In the genomic region with DNA sequence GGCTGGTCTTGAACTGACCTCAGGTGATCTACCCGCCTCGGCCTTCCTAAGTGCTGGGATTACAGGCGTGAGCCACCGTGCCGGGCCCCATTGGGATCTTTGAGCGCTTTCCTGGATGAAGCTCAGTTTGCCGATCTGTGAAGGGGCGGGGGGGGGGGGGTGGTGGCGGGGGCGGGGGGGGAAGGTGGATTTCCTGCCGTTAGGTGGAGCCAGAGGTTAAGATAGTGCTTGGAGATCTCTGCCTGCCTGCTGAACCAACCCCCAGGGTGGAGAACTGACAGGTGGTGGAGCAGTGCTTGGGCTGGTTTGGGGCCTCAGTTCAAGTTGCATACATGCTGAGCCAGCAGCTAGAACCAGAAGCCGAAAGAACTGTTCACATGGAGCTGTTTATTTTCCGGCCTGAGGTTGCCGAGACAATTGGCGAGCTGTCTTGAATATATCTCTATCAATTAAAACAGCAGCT, we compare ENCODE assay signal across 8 cellular contexts. TPM values are rescaled to one million over a fixed set of nuclear protein-coding genes. Genes with fewer than 3 reads are reported as not detected.
A peak's percentile ranks its signal among the peaks of the same experiment; 100 is the strongest.
DNase-seq lines count a peak whose midpoint lies in the region; ATAC-seq, FAIRE-seq and TF ChIP-seq lines count a peak whose summit lies in the region.

No MANE protein-coding gene starts in this region.

- H3K9me3 ChIP-seq in GM12878 (replicated peaks; ENCODE audit: control insufficient read depth, insufficient read depth, low read length) (no peaks in the 10 kb centered on the region), iPS-15b (ENCODE audit: control insufficient read depth, insufficient read depth, low read length) (no peaks in the 10 kb centered on the region)

- peak; percentile 30 for TF ChIP-seq CTCF in GM12873 (IDR thresholded peaks at IDR 0.05; ENCODE audit: insufficient read depth, low read depth, low read length, missing control alignments)
- peak in 2 of 3 experiments; percentile 51 to 62; a peak in 4 of 6 replicates for TF ChIP-seq CTCF in GM12878 (IDR thresholded peaks at IDR 0.05 in 2 of 3, conservative IDR thresholded peaks at IDR 0.05 in 1 of 3; ENCODE audit: control insufficient read depth in 2 of 3, extremely low read depth in 1 of 3, insufficient read depth in 1 of 3, low read depth in 3 of 3, low read length in 3 of 3)

- H3K4me2 ChIP-seq in GM12878 (ENCODE audit: control insufficient read depth, insufficient read depth), result peak overlapping the region; percentile 90; the same call in 1 of the 2 replicates

- DNase-seq in NCI-H187 (lab: John Stamatoyannopoulos, UW) (peak; percentile 87 to 95), T-helper 9 cell (peak; percentile 48), GM12878 (ENCODE audit: low read depth, low spot score) (no peak), skeletal muscle cell (ENCODE audit: low read depth) (no peak)

- CTCF ChIA-PET in GM12878 (lab: Yijun Ruan, JAX), result interaction anchor here (0.6 to 19.1 kb wide), 40 partner anchors 9 to 713 kb away, joined by 3 to 836 read pairs (median 5); partner anchors contain the start of genes MDM4, NUAK2 and RBBP5

- 0% methylated on average over 9 of the region's 15 CpGs for WGBS in GM12878 (ENCODE audit: insufficient coverage, insufficient replicate concordance, low lambda C conversion rate, missing lambda C conversion rate)

- H3K27me3 ChIP-seq in GM12878 (replicated peaks in 1 of 2; ENCODE audit: control insufficient read depth in 2 of 2, insufficient read depth in 2 of 2, low read length in 1 of 2), result peaks cover 2 to 15% of the 10 kb centered on the region in 2 experiments; a peak in 3 of 4 replicates
- H3K27me3 ChIP-seq in iPS-15b (ENCODE audit: control insufficient read depth, insufficient read depth, low read length), result peaks cover 3% of the 10 kb centered on the region

- H3K4me1 ChIP-seq in GM12878 (ENCODE audit: control insufficient read depth, insufficient read depth, low read length), result peaks cover 37% of the 10 kb centered on the region
- H3K4me1 ChIP-seq in iPS-15b (ENCODE audit: control insufficient read depth, insufficient read depth, low read length), result peaks cover 18% of the 10 kb centered on the region

- H3K36me3 ChIP-seq in GM12878 (ENCODE audit: control insufficient read depth in 2 of 2, insufficient read depth in 2 of 2, low read length in 1 of 2) (no peaks in the 10 kb centered on the region), iPS-15b (ENCODE audit: control insufficient read depth, insufficient read depth, low read length) (no peaks in the 10 kb centered on the region)

- no peak overlapping the region for H3K9ac ChIP-seq in GM12878 (ENCODE audit: control insufficient read depth, insufficient read depth, low read length)
- H3K9ac ChIP-seq in iPS-15b (ENCODE audit: low read depth, low read length), result no peak overlapping the region

- no peak overlapping the region for H2AFZ ChIP-seq in GM12878 (ENCODE audit: control insufficient read depth, low read depth, low read length)

- no peak overlapping the region for H3K27ac ChIP-seq in GM12878 (ENCODE audit: control insufficient read depth, insufficient read depth)

- peak; percentile 79 for ATAC-seq in GM12878
- ATAC-seq in HG02973 (IDR thresholded peaks at IDR 0.05; ENCODE audit: unreplicated experiment), result no peak
- ATAC-seq in GM21737 (IDR thresholded peaks at IDR 0.05; ENCODE audit: unreplicated experiment), result no peak

- peak; percentile 70 for TF ChIP-seq RAD21 in GM12878 (IDR thresholded peaks at IDR 0.05; ENCODE audit: insufficient read depth, low read depth, low read length)

- FAIRE-seq in GM12878 (lab: Jason Lieb, UNC), result no peak

- intact Hi-C loops in GM12878 (cut with micrococcal nuclease; ENCODE audit: unreplicated experiment), result no loop called here

- in situ Hi-C loops in GM12878 (cut with MboI), result no loop called here

- TF ChIP-seq EP300 in GM12878 (IDR thresholded peaks at IDR 0.05; ENCODE audit: borderline replicate concordance in 1 of 2, control insufficient read depth in 1 of 2, low read depth in 2 of 2, low read length in 2 of 2), result no peak

- no peaks in the 10 kb centered on the region for H4K20me1 ChIP-seq in GM12878 (ENCODE audit: control insufficient read depth, insufficient read depth)

- SMC1A ChIA-PET in GM12878 (lab: Charles Lee; ENCODE audit: uncharacterized antibody, unreplicated experiment), result interaction anchor here (0.8 to 12.1 kb wide), 30 partner anchors 10 to 250 kb away, joined by 3 to 427 read pairs (median 5); no protein-coding TSS in a partner anchor

- POLR2A ChIA-PET in GM12878 (lab: Charles Lee), result interaction anchor here (0.8 to 5.2 kb wide), 8 partner anchors 9 to 89 kb away, joined by 3 to 75 read pairs (median 6); no protein-coding TSS in a partner anchor

- H3K4me3 ChIP-seq in GM12878, result no peak overlapping the region
- peak overlapping the region; percentile 78 for H3K4me3 ChIP-seq in iPS-15b (ENCODE audit: low read depth, low read length)
- H3K4me3 ChIP-seq in skeletal muscle cell (ENCODE audit: low read depth, low read length), result peak overlapping the region; percentile 66

- no peak for TF ChIP-seq POLR2A in GM12878 (IDR thresholded peaks at IDR 0.05; ENCODE audit: low read depth, low read length)

- no TSS peak for BruUV-seq in GM12878 (replicated peaks; lab: Mats Ljungman, UMichigan)

- H3K79me2 ChIP-seq in GM12878 (ENCODE audit: control insufficient read depth, insufficient read depth, low read length), result no peaks in the 10 kb centered on the region

- RAD21 ChIA-PET in GM12878 (lab: Charles Lee; ENCODE audit: unreplicated experiment), result interaction anchor here (0.6 to 24.5 kb wide), 31 partner anchors 10 to 423 kb away, joined by 3 to 728 read pairs (median 6); partner anchors contain the start of genes DSTYK and NUAK2

TF ChIP-seq in GM12878, 131 proteins besides CTCF, POLR2A, EP300 and RAD21:
- TF ChIP-seq ZSCAN29 (IDR thresholded peaks at IDR 0.05) (no peak), TCF3 (IDR thresholded peaks at IDR 0.05; ENCODE audit: borderline replicate concordance, insufficient read depth, low read depth, low read length) (peak; percentile 55; the same call in 1 of the 2 replicates), EGR1 (IDR thresholded peaks at IDR 0.05; ENCODE audit: borderline replicate concordance in 1 of 2, low read depth in 2 of 2, low read length in 2 of 2) (peak in 1 of 2 experiments; percentile 79; a peak in 1 of 3 replicates), SMC3 (IDR thresholded peaks at IDR 0.05; ENCODE audit: borderline replicate concordance, low read length) (peak; percentile 49; the same call in 1 of the 2 replicates)
- TF ChIP-seq, protein P1, sequence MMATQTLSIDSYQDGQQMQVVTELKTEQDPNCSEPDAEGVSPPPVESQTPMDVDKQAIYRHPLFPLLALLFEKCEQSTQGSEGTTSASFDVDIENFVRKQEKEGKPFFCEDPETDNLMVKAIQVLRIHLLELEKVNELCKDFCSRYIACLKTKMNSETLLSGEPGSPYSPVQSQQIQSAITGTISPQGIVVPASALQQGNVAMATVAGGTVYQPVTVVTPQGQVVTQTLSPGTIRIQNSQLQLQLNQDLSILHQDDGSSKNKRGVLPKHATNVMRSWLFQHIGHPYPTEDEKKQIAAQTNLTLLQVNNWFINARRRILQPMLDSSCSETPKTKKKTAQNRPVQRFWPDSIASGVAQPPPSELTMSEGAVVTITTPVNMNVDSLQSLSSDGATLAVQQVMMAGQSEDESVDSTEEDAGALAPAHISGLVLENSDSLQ (IDR thresholded peaks at IDR 0.05), result 0 out of 2 replicates have a peak, but pooled peaks have one; percentile 37

RNA-seq across cellular contexts. Expression of gene TMCC2, which starts 1.7 kb away (rescaled TPM):
- total RNA-seq in GM12878 (2013; cell fraction: nucleolus; rRNA removed), result 3.7 and 4.3 TPM in 2 replicates
- total RNA-seq in GM12878 (2014; rRNA removed) (1.1 and 1.2 TPM in 2 replicates), GM12878 (2014; rRNA removed; fragmentation: Illumina TruSeq; extraction: Trizol) (0.76 and 1.2 TPM in 2 replicates), GM12878 (2021) (2.3 and 2.4 TPM in 2 replicates)
- polyA plus RNA-seq in GM12878 (2011; ENCODE audit: low read depth), result 0.09 TPM
- polyA plus RNA-seq in GM12878 (2011; rRNA removed) (0.76 and 1.6 TPM in 2 replicates), GM12878 (2014; fragmentation: Illumina TruSeq; extraction: Trizol) (0.10 and 0.76 TPM in 2 replicates), GM12878 (2014; fragmentation: Nextera tagmentation; extraction: Ambion mirVana) (under 1 TPM; 0.06 to 0.18 TPM), GM12878 (2014; rRNA removed) (1.7 and 2.1 TPM in 2 replicates), GM12878 (2016; fragmentation: Nextera tagmentation; extraction: Ambion mirVana) (under 1 TPM; 0.42 to 0.47 TPM)
- polyA plus RNA-seq in GM12878 (2011; cell fraction: cytosol; rRNA removed), result 1.8 and 2.1 TPM in 2 replicates
- 2.2 and 2.3 TPM in 2 replicates for polyA plus RNA-seq in GM12878 (2011; cell fraction: nucleus; rRNA removed)
- polyA plus RNA-seq in GM12878 (2012), result 0.32 and 0.55 TPM in 2 replicates
- polyA minus RNA-seq in GM12878 (2011; rRNA and poly(A)+ RNA removed), result 1.1 and 2.4 TPM in 2 replicates
- polyA minus RNA-seq in GM12878 (2011; cell fraction: cytosol; rRNA and poly(A)+ RNA removed), result 0.83 and 1.6 TPM in 2 replicates
- 0.60 and 1.3 TPM in 2 replicates for polyA minus RNA-seq in GM12878 (2011; cell fraction: nucleus; rRNA and poly(A)+ RNA removed)

RNA-seq across cellular contexts. Expression of gene DSTYK, which starts 17.9 kb away (rescaled TPM):
- total RNA-seq in GM12878 (2013; cell fraction: nucleolus; rRNA removed), result 8.1 and 8.2 TPM in 2 replicates
- total RNA-seq in GM12878 (2014; rRNA removed) (4.6 and 5.2 TPM in 2 replicates), GM12878 (2014; rRNA removed; fragmentation: Illumina TruSeq; extraction: Trizol) (4.1 and 4.2 TPM in 2 replicates), GM12878 (2021) (4.7 and 5.5 TPM in 2 replicates)
- polyA plus RNA-seq in GM12878 (2011; ENCODE audit: low read depth), result 1.2 TPM
- polyA plus RNA-seq in GM12878 (2011; rRNA removed) (3.2 and 3.4 TPM in 2 replicates), GM12878 (2014; fragmentation: Illumina TruSeq; extraction: Trizol) (4.5 and 5.4 TPM in 2 replicates), GM12878 (2014; fragmentation: Nextera tagmentation; extraction: Ambion mirVana) (1 to 10 TPM; 2.7 to 3.4 TPM), GM12878 (2014; rRNA removed) (3.8 and 4.0 TPM in 2 replicates), GM12878 (2016; fragmentation: Nextera tagmentation; extraction: Ambion mirVana) (1 to 10 TPM; 2.7 to 3.4 TPM)
- 2.0 and 2.1 TPM in 2 replicates for polyA plus RNA-seq in GM12878 (2011; cell fraction: cytosol; rRNA removed)
- 1.1 and 1.3 TPM in 2 replicates for polyA plus RNA-seq in GM12878 (2011; cell fraction: nucleus; rRNA removed)
- 1.5 TPM in 2 replicates for polyA plus RNA-seq in GM12878 (2012)
- 4.2 and 4.8 TPM in 2 replicates for polyA minus RNA-seq in GM12878 (2011; rRNA and poly(A)+ RNA removed)
- 2.0 TPM in 2 replicates for polyA minus RNA-seq in GM12878 (2011; cell fraction: cytosol; rRNA and poly(A)+ RNA removed)
- polyA minus RNA-seq in GM12878 (2011; cell fraction: nucleus; rRNA and poly(A)+ RNA removed), result 1.5 and 3.3 TPM in 2 replicates

Comparison
In these comparisons a context has a peak if more than half of its experiments do, and no peak if none do; other contexts are left out.
1. DNase-seq: peak in NCI-H187 (2 of 2) and T-helper 9 cell (single experiment); none in GM12878 (single experiment) and skeletal muscle cell (single experiment).